ENCODE assay signal across 8 cellular contexts in the genomic region with DNA sequence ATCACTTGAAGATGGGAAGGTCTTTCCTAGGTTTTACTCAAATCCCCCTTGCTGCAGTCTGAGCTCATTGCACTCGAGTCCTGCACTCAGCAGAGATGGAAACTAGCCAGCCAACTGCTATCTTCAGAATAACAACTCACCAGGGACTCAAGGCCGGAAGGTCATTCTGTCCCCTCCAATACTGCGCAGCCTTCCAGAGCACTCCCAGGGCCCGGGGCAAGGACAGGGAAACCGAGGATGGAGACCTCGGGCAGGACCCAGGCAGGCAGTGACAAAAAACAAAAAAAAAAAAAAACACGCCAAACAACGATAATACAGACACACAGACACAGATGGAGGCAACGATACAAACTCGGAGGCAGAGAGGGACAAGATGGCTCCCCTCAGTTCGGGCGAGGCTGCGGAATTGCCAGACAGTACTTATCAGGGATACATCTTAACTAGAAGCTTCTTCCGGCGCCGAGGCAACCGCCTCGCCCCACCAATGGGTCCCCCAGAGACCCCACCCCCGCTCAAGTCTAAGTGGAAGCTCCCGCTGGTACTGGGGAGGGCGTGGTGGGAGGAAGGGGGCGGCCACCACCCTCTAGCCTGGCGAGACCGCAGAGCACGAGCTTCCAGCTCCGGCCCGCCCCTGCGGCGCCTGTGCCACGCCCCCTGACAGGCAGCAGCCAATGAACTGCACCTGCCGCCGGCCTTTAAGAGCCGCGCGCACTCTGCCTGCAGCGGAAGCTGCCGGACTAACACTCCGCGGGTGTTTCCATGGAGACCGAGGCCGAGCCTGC. TPM values are rescaled to one million over a fixed set of nuclear protein-coding genes. Genes with fewer than 3 reads are reported as not detected.
A peak's percentile ranks its signal among the peaks of the same experiment; 100 is the strongest.
DNase-seq lines count a peak whose midpoint lies in the region; TF ChIP-seq lines count a peak whose summit lies in the region.

No MANE protein-coding gene starts in this region.

- DNase-seq in GM04504 (ENCODE audit: low read depth) (peak; percentile 93), HFF-Myc (ENCODE audit: extremely low read depth, low read depth) (peak; percentile 90), MV-4-11 (lab: John Stamatoyannopoulos, UW) (peak; percentile 99), SJSA1 (ENCODE audit: low read depth in 1 of 2, low spot score in 2 of 2) (peak; percentile 92 to 99), germinal center (ENCODE audit: low spot score) (peak; percentile 95), non-pigmented ciliary epithelial cell (ENCODE audit: low read depth) (peak; percentile 89), superior temporal gyrus (ENCODE audit: extremely low spot score) (peak; percentile 99)
- peak; percentile 96 for DNase-seq in activated naive CD4-positive, alpha-beta T cell treated with anti-CD3 and anti-CD28 coated beads for 36 hours

- no peaks in the 10 kb centered on the region for H3K36me3 Mint-ChIP-seq in activated naive CD4-positive, alpha-beta T cell treated with anti-CD3 and anti-CD28 coated beads for 36 hours (ENCODE audit: low read depth)

- peak overlapping the region; percentile 29 for H3K27ac ChIP-seq in SJSA1

- no peaks in the 10 kb centered on the region for H3K36me3 ChIP-seq in SJSA1

- peak overlapping the region; percentile 24 for H3K27ac Mint-ChIP-seq in activated naive CD4-positive, alpha-beta T cell treated with anti-CD3 and anti-CD28 coated beads for 36 hours

- CTCF ChIA-PET in activated naive CD4-positive, alpha-beta T cell treated with anti-CD3 and anti-CD28 coated beads for 36 hours (lab: Charles Lee) = interaction anchor here (0.6 to 3.9 kb wide), 9 partner anchors 12 to 804 kb away, joined by 3 to 23 read pairs (median 4); partner anchors contain the start of gene TP53BP1

- H3K27me3 Mint-ChIP-seq in activated naive CD4-positive, alpha-beta T cell treated with anti-CD3 and anti-CD28 coated beads for 36 hours (ENCODE audit: low read depth) = peaks cover under 1% of the 10 kb centered on the region

- no peaks in the 10 kb centered on the region for H3K9me3 Mint-ChIP-seq in activated naive CD4-positive, alpha-beta T cell treated with anti-CD3 and anti-CD28 coated beads for 36 hours

- H3K4me3 ChIP-seq in HFF-Myc (replicated peaks; ENCODE audit: low read depth, low read length) = peak overlapping the region; percentile 57
- peak overlapping the region; percentile 45 for H3K4me3 ChIP-seq in SJSA1

- peak; percentile 32 for TF ChIP-seq CTCF in HFF-Myc (IDR thresholded peaks at IDR 0.05; ENCODE audit: low read depth, low read length, missing control alignments)

- H3K4me3 Mint-ChIP-seq in activated naive CD4-positive, alpha-beta T cell treated with anti-CD3 and anti-CD28 coated beads for 36 hours = peak overlapping the region; percentile 85

- peaks cover 29% of the 10 kb centered on the region for H3K4me1 ChIP-seq in SJSA1 (replicated peaks)

- no peaks in the 10 kb centered on the region for H3K9me3 ChIP-seq in SJSA1 (replicated peaks)

- H3K27me3 ChIP-seq in SJSA1 (replicated peaks) = no peaks in the 10 kb centered on the region

- intact Hi-C loops in activated naive CD4-positive, alpha-beta T cell treated with anti-CD3 and anti-CD28 coated beads for 36 hours (cut with micrococcal nuclease) = loop anchor here (1.0 to 10.0 kb wide), 8 partner anchors 17 to 589 kb away; partner anchors contain the start of genes SERF2, TP53BP1, TUBGCP4 and UBR1

- H3K4me1 Mint-ChIP-seq in activated naive CD4-positive, alpha-beta T cell treated with anti-CD3 and anti-CD28 coated beads for 36 hours (ENCODE audit: low read depth) = peaks cover 22% of the 10 kb centered on the region

RNA-seq across cellular contexts. Expression of gene MAP1A, which starts 7.0 kb away (rescaled TPM):
- 37.3 and 58.7 TPM in 2 replicates for total RNA-seq in SJSA1 (2014; rRNA removed; shearing (Covaris generic))
- 1 to 10 TPM; 1.2 to 1.4 TPM for total RNA-seq in activated naive CD4-positive, alpha-beta T cell treated with anti-CD3 and anti-CD28 coated beads for 36 hours

RNA-seq across cellular contexts. Expression of gene TP53BP1, which starts 17.5 kb away (rescaled TPM):
- total RNA-seq in SJSA1 (2014; rRNA removed; shearing (Covaris generic)) = 22.2 and 31.2 TPM in 2 replicates
- 10 to 100 TPM; 18.9 to 22.3 TPM for total RNA-seq in activated naive CD4-positive, alpha-beta T cell treated with anti-CD3 and anti-CD28 coated beads for 36 hours

Comparison
In these comparisons a context has a peak if more than half of its experiments do, and no peak if none do; other contexts are left out.
1. Peak in every context shown above with its lines: DNase-seq, H3K4me3 ChIP-seq and H3K27ac ChIP-seq.
2. RNA of gene MAP1A, which starts 7.0 kb away (total RNA-seq): 37.3 to 58.7 TPM in SJSA1; 1.2 to 1.4 TPM in activated naive CD4-positive, alpha-beta T cell treated with anti-CD3 and anti-CD28 coated beads for 36 hours; every median in the first group is over 10 times any median in the second.